ENCODE assay signal across 18 cellular contexts in genomic region chr11:38937709-38938108, GRCh38.
"Had no signal": no experiment of that assay in that cellular context is flagged by ENCODE, and none has a peak within 500 bp of the region (broad histone marks: within the 10 kb centered on the region; RNA-seq: fewer than 3 reads in every experiment).

No MANE protein-coding gene starts in this region.

- H3K36me3 ChIP-seq: neutrophil, right lobe of liver, tibial artery, upper lobe of left lung, vagina had no signal

- ATAC-seq: left colon; mucosa of descending colon; naive thymus-derived CD8-positive, alpha-beta T cell; psoas muscle; right lobe of liver; stimulated activated memory B cell treated with anti-CD40 and anti-IgM and Interleukin-4, amounts not matched to agents 10 μg/mL and 1 μg/mL and 100 μg/mL, for 72 hours had no signal

- H2AFZ ChIP-seq: hepatocyte had no signal

- H3K9me3 ChIP-seq: mucosa of descending colon, neutrophil, right lobe of liver, tibial artery, upper lobe of left lung, vagina had no signal

- H3K27ac ChIP-seq: hepatocyte, neutrophil, psoas muscle, right lobe of liver, tibial artery, upper lobe of left lung, vagina had no signal

- H3K27me3 ChIP-seq: hepatocyte, neutrophil, right lobe of liver, tibial artery, upper lobe of left lung, vagina had no signal

- H3K4me2 ChIP-seq: hepatocyte had no signal

- H3K4me1 ChIP-seq: psoas muscle, right lobe of liver, tibial artery, upper lobe of left lung, vagina had no signal

- DNase-seq: effector CD4-positive, alpha-beta T cell; endodermal cell; erythroblast; foreskin melanocyte; head of caudate nucleus; left colon; mucosa of descending colon; naive thymus-derived CD8-positive, alpha-beta T cell; psoas muscle; retina; right lobe of liver; stimulated activated CD4-positive, alpha-beta T cell treated with anti-CD3 and anti-CD28 coated beads, Interleukin-4, amount 100 ng/mL, for 24 hours; tibial artery; upper lobe of left lung had no signal

- H3K4me3 ChIP-seq: hepatocyte, mucosa of descending colon, psoas muscle, right lobe of liver, tibial artery, upper lobe of left lung, vagina had no signal
